29 cellular contexts compared by ENCODE assay signal in the genomic region with DNA sequence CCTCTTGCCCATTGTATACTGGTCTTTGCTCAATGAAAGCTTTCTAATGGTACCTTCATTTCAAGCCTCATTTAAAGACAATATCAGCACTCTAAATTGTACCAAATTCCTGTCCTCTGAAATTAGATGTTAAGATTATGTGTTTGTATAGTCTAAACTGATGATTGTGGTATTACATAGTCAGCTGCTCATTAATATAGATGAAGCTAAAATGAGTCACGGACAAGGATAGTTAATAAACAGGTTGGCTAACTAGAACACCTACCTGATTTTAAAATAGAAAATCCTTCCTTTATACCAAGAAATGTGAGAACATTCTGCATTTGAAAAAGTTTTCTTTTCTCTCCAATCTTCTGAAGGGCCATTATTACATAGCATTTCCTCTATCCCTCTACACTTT. TPM values are rescaled to one million over a fixed set of nuclear protein-coding genes. Genes with fewer than 3 reads are reported as not detected.
DNase-seq lines count a peak whose midpoint lies in the region; ATAC-seq and TF ChIP-seq lines count a peak whose summit lies in the region.
"Had no signal": no experiment of that assay in that cellular context is flagged by ENCODE, and none has a peak within 500 bp of the region (broad histone marks: within the 10 kb centered on the region; RNA-seq: fewer than 3 reads in every experiment).

No MANE protein-coding gene starts in this region.

- no TSS peak for BruUV-seq in PC-9 (replicated peaks; lab: Mats Ljungman, UMichigan)

- H3K4me3 ChIP-seq in GM23338 (peak overlapping the region; percentile 87), PC-9 (no peak overlapping the region), epithelial cell of proximal tubule (ENCODE audit: low read depth, low read length) (peak overlapping the region; percentile 1)
- H3K4me3 ChIP-seq: BLaER1, HAP-1, lung, MG63, Peyer's patch, psoas muscle, SJSA1, skin epidermis had no signal

- H3K27ac ChIP-seq in GM23338 (ENCODE audit: low read depth), result peak overlapping the region; percentile 48; the same call in 1 of the 2 replicates
- no peak overlapping the region for H3K27ac ChIP-seq in PC-9
- H3K27ac ChIP-seq: BLaER1, brain microvascular endothelial cell, Peyer's patch, psoas muscle, SJSA1 had no signal

- CTCF ChIA-PET in PC-9 (lab: Charles Lee), result interaction anchor here (0.6 kb wide), 1 partner anchor 23 kb away, joined by 4 read pairs; no protein-coding TSS in a partner anchor
- CTCF ChIA-PET in activated CD4-positive, alpha-beta T cell treated with anti-CD3 and anti-CD28 coated beads for 36 hours (lab: Charles Lee), result interaction anchor here (1.0 to 1.8 kb wide), 3 partner anchors 9 to 12 kb away, joined by 3 to 8 read pairs (median 3); no protein-coding TSS in a partner anchor

- TF ChIP-seq CTCF in GM23338 (conservative IDR thresholded peaks at IDR 0.05; ENCODE audit: low read depth in 2 of 2) (no peak), PC-9 (conservative IDR thresholded peaks at IDR 0.05) (no peak), epithelial cell of proximal tubule (conservative IDR thresholded peaks at IDR 0.05; ENCODE audit: low read depth, low read length) (no peak), neural crest cell (conservative IDR thresholded peaks at IDR 0.05) (no peak)

- peaks cover 6% of the 10 kb centered on the region for H3K27me3 Mint-ChIP-seq in GM23338 (ENCODE audit: insufficient read depth, low read depth, poor library complexity)
- no peaks in the 10 kb centered on the region for H3K27me3 Mint-ChIP-seq in neural crest cell (ENCODE audit: low read depth)
- no peaks in the 10 kb centered on the region for H3K27me3 Mint-ChIP-seq in activated CD4-positive, alpha-beta T cell treated with anti-CD3 and anti-CD28 coated beads for 36 hours
- H3K27me3 Mint-ChIP-seq: T-cell had no signal

- H4K20me1 ChIP-seq in GM23338 (replicated peaks; ENCODE audit: insufficient read depth) (peaks cover 39% of the 10 kb centered on the region), PC-9 (ENCODE audit: insufficient read depth) (peaks cover 8% of the 10 kb centered on the region)

- no peak overlapping the region for H2AFZ ChIP-seq in GM23338
- no peak overlapping the region for H2AFZ ChIP-seq in PC-9

- no peak for ATAC-seq in GM23338
- ATAC-seq in HG03439 (IDR thresholded peaks at IDR 0.05; ENCODE audit: unreplicated experiment), result no peak
- no peak for ATAC-seq in activated CD4-positive, alpha-beta T cell treated with anti-CD3 and anti-CD28 coated beads for 36 hours
- ATAC-seq: psoas muscle; stimulated activated effector memory CD8-positive, alpha-beta T cell treated with anti-CD3 and anti-CD28 coated beads, Interleukin-12 subunit alpha, Interleukin-12 subunit beta, amount 100 ng/mL, for 72 hours; T-cell had no signal

- H3K9me2 ChIP-seq in GM23338 (ENCODE audit: insufficient read depth) (no peaks in the 10 kb centered on the region), PC-9 (ENCODE audit: insufficient read depth) (no peaks in the 10 kb centered on the region)

- peak overlapping the region; percentile 91 for H3K4me2 ChIP-seq in GM23338
- peak overlapping the region; percentile 94 for H3K4me2 ChIP-seq in PC-9

- H3K4me1 ChIP-seq in GM23338 (ENCODE audit: insufficient read depth), result peaks cover 40% of the 10 kb centered on the region
- H3K4me1 ChIP-seq in PC-9 (replicated peaks; ENCODE audit: insufficient read depth), result peaks cover 64% of the 10 kb centered on the region

- H3K27me3 ChIP-seq in GM23338 (ENCODE audit: insufficient read depth) (no peaks in the 10 kb centered on the region), PC-9 (ENCODE audit: insufficient read depth, low read depth) (no peaks in the 10 kb centered on the region)
- H3K27me3 ChIP-seq: BLaER1, brain microvascular endothelial cell, MG63, Peyer's patch, SJSA1 had no signal

- H3K36me3 ChIP-seq in GM23338 (ENCODE audit: insufficient read depth) (no peaks in the 10 kb centered on the region), PC-9 (ENCODE audit: low read depth) (peaks cover 14% of the 10 kb centered on the region; the same call in 1 of the 2 replicates)
- H3K36me3 ChIP-seq: BLaER1, brain microvascular endothelial cell, HAP-1, MG63, Peyer's patch, SJSA1 had no signal

- DNase-seq in GM23338 (ENCODE audit: low spot score) (no peak), PC-9 (no peak), epithelial cell of proximal tubule (ENCODE audit: low read depth) (no peak), neural crest cell (ENCODE audit: low read depth, low spot score) (no peak), NCI-H128 (lab: John Stamatoyannopoulos, UW; ENCODE audit: unreplicated experiment) (no peak)
- no peak for DNase-seq in activated CD4-positive, alpha-beta T cell treated with anti-CD3 and anti-CD28 coated beads for 36 hours
- DNase-seq: activated CD8-positive, alpha-beta memory T cell treated with anti-CD3 and anti-CD28 coated beads for 24 hours; activated gamma-delta T cell treated with Interleukin-2 at 50 U/mL for 16 hours; activated T-cell treated with anti-CD3 and anti-CD28 coated beads, Interleukin-2, amount 50 U/mL, for 1 hour; brain microvascular endothelial cell; effector memory CD4-positive, alpha-beta T cell; kidney glomerular epithelial cell; MG63; NCI-H1417 treated with DMSO at 0.1 percent for 48 hours; NCI-H2081 treated with DMSO at 0.1 percent for 48 hours; NCI-H345; nucleus accumbens; Peyer's patch; psoas muscle; stimulated activated CD4-positive, alpha-beta T cell treated with anti-CD3 and anti-CD28 coated beads, Interleukin-1b, Interleukin-23, amount 100 ng/mL, for 48 hours; substantia nigra; T-cell had no signal

- peaks cover 39% of the 10 kb centered on the region for H3K4me1 Mint-ChIP-seq in GM23338
- peaks cover 34% of the 10 kb centered on the region for H3K4me1 Mint-ChIP-seq in neural crest cell
- H3K4me1 Mint-ChIP-seq in activated CD4-positive, alpha-beta T cell treated with anti-CD3 and anti-CD28 coated beads for 36 hours, result peaks cover 40% of the 10 kb centered on the region

- peaks cover 74% of the 10 kb centered on the region for H3K79me2 ChIP-seq in GM23338 (replicated peaks; ENCODE audit: insufficient read depth)
- peaks cover 69% of the 10 kb centered on the region for H3K79me2 ChIP-seq in PC-9 (ENCODE audit: low read depth)

- POLR2A ChIA-PET in PC-9 (lab: Charles Lee; ENCODE audit: unreplicated experiment), result no interaction called here
- POLR2A ChIA-PET in activated CD4-positive, alpha-beta T cell treated with anti-CD3 and anti-CD28 coated beads for 36 hours (lab: Charles Lee), result interaction anchor here (0.6 kb wide), 1 partner anchor 33 kb away, joined by 3 read pairs; no protein-coding TSS in a partner anchor

- intact Hi-C loops in PC-9 (cut with micrococcal nuclease; ENCODE audit: unreplicated experiment), result no loop called here
- intact Hi-C loops in activated CD4-positive, alpha-beta T cell treated with anti-CD3 and anti-CD28 coated beads for 36 hours (cut with DNase I, micrococcal nuclease), result no loop called here

- H3K36me3 Mint-ChIP-seq in GM23338 (ENCODE audit: low read depth) (no peaks in the 10 kb centered on the region; the same call in 2 of the 3 replicates), neural crest cell (ENCODE audit: low read depth) (no peaks in the 10 kb centered on the region)
- H3K36me3 Mint-ChIP-seq in activated CD4-positive, alpha-beta T cell treated with anti-CD3 and anti-CD28 coated beads for 36 hours (ENCODE audit: low read depth), result peaks cover 6% of the 10 kb centered on the region
- H3K36me3 Mint-ChIP-seq: stimulated activated effector memory CD8-positive, alpha-beta T cell treated with anti-CD3 and anti-CD28 coated beads, Interleukin-12 subunit alpha, Interleukin-12 subunit beta, amount 100 ng/mL, for 72 hours; T-cell had no signal

- H3F3A ChIP-seq in GM23338 (replicated peaks; ENCODE audit: low read depth), result no peaks in the 10 kb centered on the region; the same call in 1 of the 2 replicates
- H3F3A ChIP-seq in PC-9 (ENCODE audit: insufficient read depth, low read depth), result peaks cover 43% of the 10 kb centered on the region

- no peak overlapping the region for H3K27ac Mint-ChIP-seq in GM23338
- H3K27ac Mint-ChIP-seq in neural crest cell (ENCODE audit: unreplicated experiment), result no peak overlapping the region
- H3K27ac Mint-ChIP-seq in activated CD4-positive, alpha-beta T cell treated with anti-CD3 and anti-CD28 coated beads for 36 hours, result no peak overlapping the region
- H3K27ac Mint-ChIP-seq: stimulated activated effector memory CD8-positive, alpha-beta T cell treated with anti-CD3 and anti-CD28 coated beads, Interleukin-12 subunit alpha, Interleukin-12 subunit beta, amount 100 ng/mL, for 72 hours; T-cell had no signal

- H3K4me3 Mint-ChIP-seq in GM23338 (peak overlapping the region; percentile 97), neural crest cell (peak overlapping the region; percentile 67)
- no peak overlapping the region for H3K4me3 Mint-ChIP-seq in activated CD4-positive, alpha-beta T cell treated with anti-CD3 and anti-CD28 coated beads for 36 hours
- H3K4me3 Mint-ChIP-seq: stimulated activated effector memory CD8-positive, alpha-beta T cell treated with anti-CD3 and anti-CD28 coated beads, Interleukin-12 subunit alpha, Interleukin-12 subunit beta, amount 100 ng/mL, for 72 hours; T-cell had no signal

- H3K9me3 ChIP-seq in PC-9 (ENCODE audit: insufficient read depth, low read depth), result no peaks in the 10 kb centered on the region; the same call in 1 of the 2 replicates
- H3K9me3 ChIP-seq: HAP-1, MG63, Peyer's patch, psoas muscle, SJSA1 had no signal

- H3K9me3 Mint-ChIP-seq in GM23338, result no peaks in the 10 kb centered on the region
- no peaks in the 10 kb centered on the region for H3K9me3 Mint-ChIP-seq in neural crest cell
- H3K9me3 Mint-ChIP-seq in activated CD4-positive, alpha-beta T cell treated with anti-CD3 and anti-CD28 coated beads for 36 hours (ENCODE audit: low read depth), result no peaks in the 10 kb centered on the region
- H3K9me3 Mint-ChIP-seq: stimulated activated effector memory CD8-positive, alpha-beta T cell treated with anti-CD3 and anti-CD28 coated beads, Interleukin-12 subunit alpha, Interleukin-12 subunit beta, amount 100 ng/mL, for 72 hours; T-cell had no signal

TF ChIP-seq in GM23338, 12 proteins besides CTCF, POLR2A, EP300 and RAD21 (continues in another document):
- no peak for TF ChIP-seq EZH2phosphoT487 (IDR thresholded peaks at IDR 0.05; ENCODE audit: unreplicated experiment)
- TF ChIP-seq EZH2 (IDR thresholded peaks at IDR 0.05; ENCODE audit: low read depth, unreplicated experiment), result no peak

RNA-seq across cellular contexts. Expression of a gene that starts 2.9 kb away (rescaled TPM):
- total RNA-seq in GM23338 (2014; rRNA removed; shearing (Covaris generic)), result 119 and 124 TPM in 2 replicates
- polyA plus RNA-seq in GM23338 (2016; fragmentation: Nextera tagmentation; extraction: Ambion mirVana), result 47.5 and 58.0 TPM in 2 replicates
- total RNA-seq in PC-9 (2021), result 85.4 and 104 TPM in 2 replicates
- total RNA-seq in epithelial cell of proximal tubule, result 48.0 and 48.6 TPM in 2 replicates
- total RNA-seq in neural crest cell, result 33.4 and 40.9 TPM in 2 replicates
- total RNA-seq in activated CD4-positive, alpha-beta T cell treated with anti-CD3 and anti-CD28 coated beads for 36 hours, result 10 to 100 TPM; 32.3 to 33.0 TPM

RNA-seq across cellular contexts. Expression of a gene that starts 43.6 kb away (rescaled TPM):
- 22.6 and 23.9 TPM in 2 replicates for total RNA-seq in GM23338 (2014; rRNA removed; shearing (Covaris generic))
- 65.6 and 83.5 TPM in 2 replicates for polyA plus RNA-seq in GM23338 (2016; fragmentation: Nextera tagmentation; extraction: Ambion mirVana)
- 54.7 and 80.8 TPM in 2 replicates for total RNA-seq in PC-9 (2021)
- total RNA-seq in epithelial cell of proximal tubule, result 13.0 and 18.5 TPM in 2 replicates
- total RNA-seq in neural crest cell, result 35.2 and 37.1 TPM in 2 replicates
- total RNA-seq in activated CD4-positive, alpha-beta T cell treated with anti-CD3 and anti-CD28 coated beads for 36 hours, result 10 to 100 TPM; 47.6 to 83.9 TPM
